In the genomic region with DNA sequence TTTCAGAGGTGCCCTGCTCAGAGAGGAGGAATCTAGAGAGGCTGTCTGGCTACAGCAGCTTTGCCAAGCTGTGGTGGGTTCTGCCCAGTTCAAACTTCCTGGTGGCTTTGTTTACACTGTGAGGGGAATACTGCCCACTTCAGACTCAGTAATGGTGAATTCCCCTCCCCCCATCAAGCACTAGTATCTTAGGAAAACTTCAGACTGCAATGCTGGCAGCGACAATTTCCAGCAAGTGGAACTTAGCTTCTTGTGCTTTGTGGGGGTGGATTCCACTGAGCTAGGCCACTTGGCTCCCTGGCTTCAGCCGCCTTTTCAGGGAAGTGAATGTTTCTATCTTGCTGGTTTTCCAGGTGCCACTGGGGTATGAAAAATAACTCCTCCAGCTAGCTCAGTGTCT, we compare ENCODE assay signal across 30 cellular contexts. TPM values are rescaled to one million over a fixed set of nuclear protein-coding genes. Genes with fewer than 3 reads are reported as not detected.
"Had no signal": no experiment of that assay in that cellular context is flagged by ENCODE, and none has a peak within 500 bp of the region (broad histone marks: within the 10 kb centered on the region; RNA-seq: fewer than 3 reads in every experiment).

No MANE protein-coding gene starts in this region.

- H3K4me1 Mint-ChIP-seq: immature natural killer cell; memory B cell; naive thymus-derived CD8-positive, alpha-beta T cell; nephron; stimulated activated effector memory CD8-positive, alpha-beta T cell treated with anti-CD3 and anti-CD28 coated beads, Interleukin-12 subunit alpha, Interleukin-12 subunit beta, amount 100 ng/mL, for 72 hours had no signal

- DNase-seq: hypothalamus; immature natural killer cell; kidney; left colon; left ventricle myocardium inferior; naive thymus-derived CD8-positive, alpha-beta T cell; nucleus accumbens; pancreas; posterior cingulate gyrus; retina; right cardiac atrium; small intestine; spleen; stimulated activated CD4-positive, alpha-beta T cell treated with anti-CD3 and anti-CD28 coated beads, Interleukin-4, amount 100 ng/mL, for 24 hours; stimulated activated naive CD4-positive, alpha-beta T cell had no signal

- H3K36me3 ChIP-seq: left ventricle myocardium inferior, pancreas, prostate gland, spleen, suprapubic skin, thoracic aorta, tibial nerve, vagina had no signal

- H3K9me3 Mint-ChIP-seq: nephron, type B pancreatic cell had no signal

- FAIRE-seq: islet of Langerhans, kidney, pancreas, small intestine had no signal

- H3K9me3 ChIP-seq: left ventricle myocardium inferior, pancreas, prostate gland, spleen, suprapubic skin, thoracic aorta, vagina had no signal

- H3K4me3 Mint-ChIP-seq: immature natural killer cell; memory B cell; naive thymus-derived CD8-positive, alpha-beta T cell; nephron; neural crest cell; stimulated activated effector memory CD8-positive, alpha-beta T cell treated with anti-CD3 and anti-CD28 coated beads, Interleukin-12 subunit alpha, Interleukin-12 subunit beta, amount 100 ng/mL, for 72 hours; stimulated activated naive CD8-positive, alpha-beta T cell treated with anti-CD3 and anti-CD28 coated beads, Interleukin-15, Interleukin-2, amounts not matched to agents 100 ng/mL and 50 ng/mL, for 24 hours; type B pancreatic cell had no signal

- H3K36me3 Mint-ChIP-seq: immature natural killer cell; memory B cell; stimulated activated effector memory CD8-positive, alpha-beta T cell treated with anti-CD3 and anti-CD28 coated beads, Interleukin-12 subunit alpha, Interleukin-12 subunit beta, amount 100 ng/mL, for 72 hours; type B pancreatic cell had no signal

- H3K4me3 ChIP-seq: left ventricle myocardium inferior, pancreas, prostate gland, spleen, suprapubic skin, thoracic aorta, tibial nerve, vagina had no signal

- ATAC-seq: left colon; naive thymus-derived CD8-positive, alpha-beta T cell; pancreas; right cardiac atrium; sciatic nerve; stimulated activated effector memory CD8-positive, alpha-beta T cell treated with anti-CD3 and anti-CD28 coated beads, Interleukin-12 subunit alpha, Interleukin-12 subunit beta, amount 100 ng/mL, for 72 hours had no signal

- H3K27me3 Mint-ChIP-seq: stimulated activated naive CD8-positive, alpha-beta T cell treated with anti-CD3 and anti-CD28 coated beads, Interleukin-15, Interleukin-2, amounts not matched to agents 100 ng/mL and 50 ng/mL, for 24 hours; type B pancreatic cell had no signal

- H3K27ac Mint-ChIP-seq: immature natural killer cell; memory B cell; naive thymus-derived CD8-positive, alpha-beta T cell; nephron; stimulated activated effector memory CD8-positive, alpha-beta T cell treated with anti-CD3 and anti-CD28 coated beads, Interleukin-12 subunit alpha, Interleukin-12 subunit beta, amount 100 ng/mL, for 72 hours; stimulated activated naive CD8-positive, alpha-beta T cell treated with anti-CD3 and anti-CD28 coated beads, Interleukin-15, Interleukin-2, amounts not matched to agents 100 ng/mL and 50 ng/mL, for 24 hours; type B pancreatic cell had no signal

- H3K4me1 ChIP-seq: left ventricle myocardium inferior, pancreas, prostate gland, spleen, suprapubic skin, tibial nerve, vagina had no signal

- H3K27me3 ChIP-seq: pancreas, suprapubic skin, tibial nerve, vagina had no signal

- H3K27ac ChIP-seq: left ventricle myocardium inferior, pancreas, prostate gland, spleen, suprapubic skin, thoracic aorta, tibial nerve, vagina had no signal

RNA-seq across cellular contexts. Expression of a gene that starts 42.8 kb away (rescaled TPM):
- total RNA-seq: left ventricle myocardium inferior, lower leg skin, subcutaneous adipose tissue, thoracic aorta, vagina had no signal
